ENCODE assay signal across 8 cellular contexts in the genomic region with DNA sequence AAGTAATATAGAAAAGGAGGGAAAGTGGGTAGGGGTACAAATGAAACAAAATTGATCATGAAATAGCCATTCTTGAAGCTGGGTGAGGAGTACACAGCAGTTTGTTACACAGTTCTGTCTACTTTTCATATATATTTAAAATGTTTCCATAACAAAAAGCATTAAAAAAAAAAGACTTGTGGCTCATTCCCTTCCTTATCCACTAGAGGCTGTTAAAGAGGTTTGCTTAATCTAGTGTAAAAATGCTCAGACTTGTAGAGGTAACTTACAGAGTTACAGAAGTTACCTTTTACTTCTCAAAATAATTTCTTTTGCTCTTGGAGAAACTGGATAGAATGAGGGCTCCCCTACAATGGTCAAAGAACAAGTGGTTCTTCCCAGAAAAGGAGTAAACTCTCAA. TPM values are rescaled to one million over a fixed set of nuclear protein-coding genes. Genes with fewer than 3 reads are reported as not detected.
DNase-seq lines count a peak whose midpoint lies in the region; ATAC-seq, FAIRE-seq and TF ChIP-seq lines count a peak whose summit lies in the region.

No MANE protein-coding gene starts in this region.

- H3K36me3 ChIP-seq in BJ (ENCODE audit: control insufficient read depth, insufficient read depth, low read length) = no peaks in the 10 kb centered on the region
- no peaks in the 10 kb centered on the region for H3K36me3 ChIP-seq in kidney (ENCODE audit: control insufficient read depth in 1 of 2, insufficient read depth in 2 of 2, low read length in 2 of 2)
- H3K36me3 ChIP-seq in aorta (ENCODE audit: control insufficient read depth in 1 of 2, insufficient read depth in 2 of 2, low read length in 1 of 2) = peaks cover 0 to 2% of the 10 kb centered on the region in 2 donors

- POLR2A ChIA-PET in BJ (lab: Charles Lee) (no interaction called here), HEK293T (lab: Yijun Ruan, JAX) (no interaction called here)
- POLR2A ChIA-PET in activated CD4-positive, alpha-beta memory T cell treated with anti-CD3 and anti-CD28 coated beads for 36 hours (lab: Charles Lee) = interaction anchor here (1.2 to 9.8 kb wide), 3 partner anchors 9 to 81 kb away, joined by 3 to 110 read pairs (median 3); partner anchors contain the start of gene WIPF1

- H3K27me3 ChIP-seq in BJ (ENCODE audit: control insufficient read depth, insufficient read depth, low read length) = no peaks in the 10 kb centered on the region
- H3K27me3 ChIP-seq in aorta (ENCODE audit: control insufficient read depth in 1 of 2, insufficient read depth in 2 of 2, low read length in 1 of 2) = no peaks in the 10 kb centered on the region

- CTCF ChIA-PET in BJ (lab: Yijun Ruan, JAX) = interaction anchor here (1.2 kb wide), 1 partner anchor 83 kb away, joined by 3 read pairs; no protein-coding TSS in a partner anchor
- CTCF ChIA-PET in HEK293T (lab: Yijun Ruan, JAX) = interaction anchor here (0.9 to 1.1 kb wide), 2 partner anchors 11 to 12 kb away, joined by 3 to 7 read pairs; no protein-coding TSS in a partner anchor
- CTCF ChIA-PET in activated CD4-positive, alpha-beta memory T cell treated with anti-CD3 and anti-CD28 coated beads for 36 hours (lab: Charles Lee) = interaction anchor here (0.6 to 13.8 kb wide), 12 partner anchors 9 to 638 kb away, joined by 3 to 96 read pairs (median 4); no protein-coding TSS in a partner anchor

- intact Hi-C loops in activated CD4-positive, alpha-beta memory T cell treated with anti-CD3 and anti-CD28 coated beads for 36 hours (cut with micrococcal nuclease) = loop anchor here (1.0 kb wide), 2 partner anchors 78 to 83 kb away; no protein-coding TSS in a partner anchor
- intact Hi-C loops in kidney (cut with DNase I) = no loop called here
- intact Hi-C loops in aorta (cut with DNase I) = loop anchor here in 1 of 2 donors (2.0 kb wide), 1 partner anchor 141 kb away; no protein-coding TSS in a partner anchor

- no peak overlapping the region for H3K4me3 ChIP-seq in BJ (ENCODE audit: low read depth, low read length)
- H3K4me3 ChIP-seq in kidney (ENCODE audit: low read length in 2 of 2) = no peak overlapping the region
- no peak overlapping the region for H3K4me3 ChIP-seq in aorta (ENCODE audit: low read length in 2 of 2)

- H3K27ac Mint-ChIP-seq in activated CD4-positive, alpha-beta memory T cell treated with anti-CD3 and anti-CD28 coated beads for 36 hours = peak overlapping the region; percentile 96

- no peaks in the 10 kb centered on the region for H3K27me3 Mint-ChIP-seq in activated CD4-positive, alpha-beta memory T cell treated with anti-CD3 and anti-CD28 coated beads for 36 hours

- no peak overlapping the region for H3K4me3 Mint-ChIP-seq in activated CD4-positive, alpha-beta memory T cell treated with anti-CD3 and anti-CD28 coated beads for 36 hours

- FAIRE-seq in kidney (lab: Jason Lieb, UNC) (no peak), RCC 7860 (lab: Jason Lieb, UNC) (no peak)

- H3K36me3 Mint-ChIP-seq in activated CD4-positive, alpha-beta memory T cell treated with anti-CD3 and anti-CD28 coated beads for 36 hours = peaks cover 15% of the 10 kb centered on the region

- no peak overlapping the region for H3K27ac ChIP-seq in kidney (ENCODE audit: low read depth in 2 of 2, low read length in 2 of 2)
- H3K27ac ChIP-seq in aorta (ENCODE audit: low read depth in 1 of 2, low read length in 2 of 2) = no peak overlapping the region

- H3K9ac ChIP-seq in kidney (ENCODE audit: low read length in 2 of 2) = no peak overlapping the region

- no peaks in the 10 kb centered on the region for H3K9me3 ChIP-seq in kidney (ENCODE audit: control insufficient read depth in 1 of 2, low read length in 2 of 2)
- H3K9me3 ChIP-seq in aorta (ENCODE audit: control insufficient read depth, low read length) = no peaks in the 10 kb centered on the region

- TF ChIP-seq CTCF in BJ (IDR thresholded peaks at IDR 0.05; ENCODE audit: insufficient read depth, low read depth, low read length) (peak; percentile 69), kidney (IDR thresholded peaks at IDR 0.05; ENCODE audit: borderline replicate concordance, extremely low read depth, insufficient read depth) (peak; percentile 10)

- no peaks in the 10 kb centered on the region for H3K9me3 Mint-ChIP-seq in activated CD4-positive, alpha-beta memory T cell treated with anti-CD3 and anti-CD28 coated beads for 36 hours

- ATAC-seq in aorta (ENCODE audit: low FRiP score) = no peak

- peaks cover under 1 to 6% of the 10 kb centered on the region in 2 donors for H3K4me1 ChIP-seq in kidney (ENCODE audit: control insufficient read depth in 1 of 2, insufficient read depth in 1 of 2, low read depth in 1 of 2, low read length in 2 of 2)
- H3K4me1 ChIP-seq in aorta (ENCODE audit: control insufficient read depth in 1 of 2, insufficient read depth in 2 of 2, low read length in 2 of 2) = peaks cover 5 to 12% of the 10 kb centered on the region in 2 donors

- peaks cover 85% of the 10 kb centered on the region for H3K4me1 Mint-ChIP-seq in activated CD4-positive, alpha-beta memory T cell treated with anti-CD3 and anti-CD28 coated beads for 36 hours (ENCODE audit: low read depth)

- DNase-seq in BJ (ENCODE audit: low read depth) (no peak), HEK293T (ENCODE audit: extremely low spot score) (no peak), kidney (no peak), C1 segment of cervical spinal cord (lab: John Stamatoyannopoulos, UW) (no peak), RCC 7860 (ENCODE audit: low spot score) (no peak), aorta (no peak), pons (ENCODE audit: low spot score) (no peak)
- no peak for DNase-seq in activated CD4-positive, alpha-beta memory T cell treated with anti-CD3 and anti-CD28 coated beads for 36 hours

TF ChIP-seq in HEK293T, 16 proteins besides CTCF, POLR2A, EP300 and RAD21:
- no peak for TF ChIP-seq LEF1 (IDR thresholded peaks at IDR 0.05; ENCODE audit: borderline replicate concordance)
- TF ChIP-seq ZNF384 (IDR thresholded peaks at IDR 0.05) = peak; percentile 36; the same call in 1 of the 2 replicates

RNA-seq across cellular contexts. Expression of gene WIPF1, which starts 8.1 kb away (rescaled TPM):
- polyA plus RNA-seq in BJ (2011; rRNA removed) (27.1 and 34.9 TPM in 2 replicates), kidney (ENCODE audit: insufficient read depth, low read depth, low replicate concordance) (11.7 TPM), aorta (10 to 100 TPM; 40.9 to 51.7 TPM)
- polyA minus RNA-seq in BJ (2011; rRNA and poly(A)+ RNA removed) = 19.5 TPM in 2 replicates
- total RNA-seq in activated CD4-positive, alpha-beta memory T cell treated with anti-CD3 and anti-CD28 coated beads for 36 hours = 100 to 1,000 TPM; 170 to 183 TPM
- total RNA-seq in kidney (55.0 TPM), aorta (100 to 1,000 TPM; 107 to 118 TPM)
